In genomic region chr1:156247460-156248322, GRCh38 we compare ENCODE assay signal across 11 cellular contexts. TPM values are rescaled to one million over a fixed set of nuclear protein-coding genes. Genes with fewer than 3 reads are reported as not detected.
DNase-seq lines count a peak whose midpoint lies in the region; ATAC-seq, FAIRE-seq and TF ChIP-seq lines count a peak whose summit lies in the region.
"Had no signal": no experiment of that assay in that cellular context is flagged by ENCODE, and none has a peak within 500 bp of the region (broad histone marks: within the 10 kb centered on the region; RNA-seq: fewer than 3 reads in every experiment).

Gene PAQR6 (minus strand): TSS chr1:156248056. CDS start chr1:156246731, 1,325 bp downstream.

- TF ChIP-seq RAD21 in HepG2 (CRISPR knock-in tag; IDR thresholded peaks at IDR 0.05), result peak; percentile 33; the same call in 1 of the 2 replicates

- H3K27me3 Mint-ChIP-seq in natural killer cell (ENCODE audit: low read depth in 2 of 2), result no peaks in the 10 kb centered on the region
- H3K27me3 Mint-ChIP-seq in natural killer cell treated with Interleukin-12 subunit alpha and Interleukin-12 subunit beta and Interleukin-15 and Interleukin-18, amount 100 ng/mL, for 72 hours, result no peaks in the 10 kb centered on the region
- H3K27me3 Mint-ChIP-seq in brain, result no peaks in the 10 kb centered on the region

- H3K36me3 ChIP-seq in HepG2 (replicated peaks in 1 of 2; ENCODE audit: control insufficient read depth in 1 of 2, insufficient read depth in 2 of 2, low read length in 2 of 2) (peaks cover 17 to 33% of the 10 kb centered on the region in 2 experiments; a peak in 4 of 5 replicates), upper lobe of right lung (peaks cover 36% of the 10 kb centered on the region)

- no peak for FAIRE-seq in HepG2 (lab: Jason Lieb, UNC)

- H2AFZ ChIP-seq in HepG2 (ENCODE audit: low read length), result no peak within 1 kb of the TSS

- H3K4me3 Mint-ChIP-seq in natural killer cell (peak within 1 kb of the TSS; percentile 37), brain (peak within 1 kb of the TSS in 2 of 5 experiments; percentile 24 to 80)
- no peak within 1 kb of the TSS for H3K4me3 Mint-ChIP-seq in natural killer cell treated with Interleukin-12 subunit alpha and Interleukin-12 subunit beta and Interleukin-15 and Interleukin-18, amount 100 ng/mL, for 72 hours

- H3K4me2 ChIP-seq in HepG2 (ENCODE audit: low read depth, low read length), result peak within 1 kb of the TSS; percentile 27; the same call in 1 of the 2 replicates

- no peak for DNase-seq in natural killer cell
- no peak for DNase-seq in natural killer cell treated with Interleukin-12 subunit alpha and Interleukin-12 subunit beta and Interleukin-15 and Interleukin-18, amount 100 ng/mL, for 72 hours (ENCODE audit: low spot score)
- DNase-seq in HepG2 (ENCODE audit: low spot score), result peak; percentile 53
- DNase-seq in upper lobe of right lung, result no peak
- DNase-seq in stimulated activated CD4-positive, alpha-beta T cell treated with anti-CD3 and anti-CD28 coated beads, Interleukin-4, amount 100 ng/mL, for 4 hours, result no peak
- no peak for DNase-seq in NCI-H446 (lab: John Stamatoyannopoulos, UW)
- DNase-seq: activated CD4-positive, alpha-beta T cell treated with anti-CD3 and anti-CD28 coated beads for 48 hours; EL; NCI-H510A had no signal

- intact Hi-C loops in natural killer cell (cut with micrococcal nuclease), result no loop called here
- intact Hi-C loops in HepG2 (cut with micrococcal nuclease; ENCODE audit: unreplicated experiment), result no loop called here
- intact Hi-C loops in upper lobe of right lung (cut with DNase I), result no loop called here

- H3K4me1 Mint-ChIP-seq in natural killer cell, result peaks cover 0 to 24% of the 10 kb centered on the region in 2 donors
- peaks cover 13 to 18% of the 10 kb centered on the region in 2 donors for H3K4me1 Mint-ChIP-seq in natural killer cell treated with Interleukin-12 subunit alpha and Interleukin-12 subunit beta and Interleukin-15 and Interleukin-18, amount 100 ng/mL, for 72 hours (ENCODE audit: low read depth in 2 of 2)
- peaks cover 21% of the 10 kb centered on the region for H3K4me1 Mint-ChIP-seq in brain

- no peaks in the 10 kb centered on the region for H3K9me3 Mint-ChIP-seq in natural killer cell
- no peaks in the 10 kb centered on the region for H3K9me3 Mint-ChIP-seq in natural killer cell treated with Interleukin-12 subunit alpha and Interleukin-12 subunit beta and Interleukin-15 and Interleukin-18, amount 100 ng/mL, for 72 hours
- H3K9me3 Mint-ChIP-seq in brain, result no peaks in the 10 kb centered on the region

- POLR2A ChIA-PET in HepG2 (lab: Yijun Ruan, JAX), result interaction anchor here (0.6 to 2.4 kb wide), 7 partner anchors 10 to 139 kb away, joined by 3 to 9 read pairs (median 4); partner anchors contain the start of genes PMF1 and SMG5

- no TSS peak for BruUV-seq in HepG2 (replicated peaks; lab: Mats Ljungman, UMichigan)

- no peak for TF ChIP-seq CTCF in natural killer cell (IDR thresholded peaks at IDR 0.05)
- no peak for TF ChIP-seq CTCF in brain (conservative IDR thresholded peaks at IDR 0.05)
- peak; percentile 44; the same call in 1 of the 2 replicates for TF ChIP-seq CTCF in HepG2 (CRISPR knock-in tag; IDR thresholded peaks at IDR 0.05)
- no peak for TF ChIP-seq CTCF in upper lobe of right lung (IDR thresholded peaks at IDR 0.05)

- no peak within 1 kb of the TSS for H3K4me3 ChIP-seq in HepG2 (replicated peaks in 1 of 3; ENCODE audit: insufficient read depth in 1 of 3, low read depth in 2 of 3, low read length in 3 of 3)
- H3K4me3 ChIP-seq in upper lobe of right lung, result no peak within 1 kb of the TSS

- WGBS in HepG2 (ENCODE audit: low lambda C conversion rate), result 62% methylated on average over 5 of the region's 16 CpGs

- H3K36me3 Mint-ChIP-seq in natural killer cell, result no peaks in the 10 kb centered on the region
- peaks cover 2% of the 10 kb centered on the region for H3K36me3 Mint-ChIP-seq in natural killer cell treated with Interleukin-12 subunit alpha and Interleukin-12 subunit beta and Interleukin-15 and Interleukin-18, amount 100 ng/mL, for 72 hours
- peaks cover 9% of the 10 kb centered on the region for H3K36me3 Mint-ChIP-seq in brain

- H4K20me1 ChIP-seq in HepG2 (ENCODE audit: insufficient read depth, low read length), result no peaks in the 10 kb centered on the region

- TF ChIP-seq EP300 in HepG2 (IDR thresholded peaks at IDR 0.05; ENCODE audit: low read depth in 2 of 2, low read length in 2 of 2) (no peak), HepG2 (CRISPR knock-in tag; IDR thresholded peaks at IDR 0.05; ENCODE audit: borderline replicate concordance) (no peak)

- H3K27me3 ChIP-seq in HepG2 (ENCODE audit: control insufficient read depth in 1 of 2, insufficient read depth in 2 of 2, low read length in 2 of 2) (no peaks in the 10 kb centered on the region), upper lobe of right lung (peaks cover 10% of the 10 kb centered on the region)

- in situ Hi-C loops in HepG2 (cut with HindIII; ENCODE audit: extremely low pct_ligation_motif_present, low pct_unique_long_range_greater_than_20kb), result no loop called here

- H3K4me1 ChIP-seq in HepG2 (ENCODE audit: insufficient read depth, low read length), result peaks cover 34% of the 10 kb centered on the region
- H3K4me1 ChIP-seq in upper lobe of right lung, result peaks cover 21% of the 10 kb centered on the region

- TF ChIP-seq POLR2A in HepG2 (IDR thresholded peaks at IDR 0.05; ENCODE audit: insufficient read depth in 1 of 2, low read depth in 2 of 2, low read length in 2 of 2), result no peak; a peak in 2 of 4 replicates

- H3K79me2 ChIP-seq in HepG2 (ENCODE audit: insufficient read depth, low read length), result no peaks in the 10 kb centered on the region

- H3K27ac ChIP-seq in HepG2 (ENCODE audit: extremely low read length, insufficient read depth, low read length) (peak within 1 kb of the TSS; percentile 58), upper lobe of right lung (no peak within 1 kb of the TSS)

- H3K9ac ChIP-seq in HepG2 (ENCODE audit: insufficient read depth, low read depth, low read length), result no peak within 1 kb of the TSS

- CTCF ChIA-PET in HepG2 (lab: Yijun Ruan, JAX; ENCODE audit: low intra/inter-chr PET ratio, low total read pairs), result no interaction called here

- no peak for ATAC-seq in natural killer cell
- ATAC-seq in natural killer cell treated with Interleukin-12 subunit alpha and Interleukin-12 subunit beta and Interleukin-15 and Interleukin-18, amount 100 ng/mL, for 72 hours, result no peak
- ATAC-seq in HepG2, result peak; percentile 68
- peak; percentile 8 for ATAC-seq in upper lobe of right lung
- no peak for ATAC-seq in HG03469 (IDR thresholded peaks at IDR 0.05; ENCODE audit: unreplicated experiment)

- H3K9me3 ChIP-seq in HepG2 (ENCODE audit: low read length), result no peaks in the 10 kb centered on the region
- H3K9me3 ChIP-seq in upper lobe of right lung, result no peaks in the 10 kb centered on the region

- H3K27ac Mint-ChIP-seq in natural killer cell, result peak within 1 kb of the TSS; percentile 31 to 38
- H3K27ac Mint-ChIP-seq in natural killer cell treated with Interleukin-12 subunit alpha and Interleukin-12 subunit beta and Interleukin-15 and Interleukin-18, amount 100 ng/mL, for 72 hours, result no peak within 1 kb of the TSS
- H3K27ac Mint-ChIP-seq in brain, result peak within 1 kb of the TSS; percentile 79 to 97 (median 88)

TF ChIP-seq in HepG2, 621 proteins besides CTCF, POLR2A, EP300 and RAD21 (continues in another document):
- peak; percentile 76; the same call in 1 of the 2 replicates for TF ChIP-seq AKAP8 (CRISPR knock-in tag; IDR thresholded peaks at IDR 0.05)
- 0 out of 2 replicates have a peak, but pooled peaks have one; percentile 9 for TF ChIP-seq STAG1 (CRISPR knock-in tag; IDR thresholded peaks at IDR 0.05)
- TF ChIP-seq ZSCAN30 (CRISPR knock-in tag; IDR thresholded peaks at IDR 0.05), result no peak

RNA-seq across cellular contexts. Expression of gene PAQR6, which starts in this region (rescaled TPM):
- 1 to 10 TPM; 2.6 to 5.5 (median 3.5) TPM for total RNA-seq in natural killer cell
- total RNA-seq in natural killer cell treated with Interleukin-12 subunit alpha and Interleukin-12 subunit beta and Interleukin-15 and Interleukin-18, amount 100 ng/mL, for 72 hours, result 1 to 10 TPM; 5.9 to 9.5 TPM
- 319 TPM for polyA plus RNA-seq in brain (ENCODE audit: insufficient read depth, low read depth, low replicate concordance)
- 0.14 and 0.82 TPM in 2 replicates for total RNA-seq in HepG2 (2016; rRNA removed; fragmentation: Illumina TruSeq; extraction: Trizol)
- total RNA-seq in HepG2 (2016; cell fraction: cytosol; rRNA removed; fragmentation: Illumina TruSeq; extraction: Trizol; ENCODE audit: low read depth), result 0.26 TPM in 1 of 2 replicates, not detected in the other
- total RNA-seq in HepG2 (2016; cell fraction: insoluble cytoplasmic fraction; rRNA removed; fragmentation: Illumina TruSeq; extraction: Trizol), result 0.10 and 0.71 TPM in 2 replicates
- total RNA-seq in HepG2 (2016; cell fraction: membrane; rRNA removed; fragmentation: Illumina TruSeq; extraction: Trizol), result 0.34 and 0.43 TPM in 2 replicates
- 1.0 and 1.1 TPM in 2 replicates for total RNA-seq in HepG2 (2016; cell fraction: nucleus; rRNA removed; fragmentation: Illumina TruSeq; extraction: Trizol)
- polyA plus RNA-seq in HepG2 (2011; rRNA removed), result 1.4 and 2.0 TPM in 2 replicates
- polyA plus RNA-seq in HepG2 (2011; cell fraction: cytosol; rRNA removed), result 0.21 and 0.47 TPM in 2 replicates
- 25.1 and 43.0 TPM in 2 replicates for polyA plus RNA-seq in HepG2 (2011; cell fraction: nucleus; rRNA removed)
- 2.4 and 4.5 TPM in 2 replicates for polyA plus RNA-seq in HepG2 (2012)
- 0.09 and 0.17 TPM in 2 replicates for polyA plus RNA-seq in HepG2 (2016; cell fraction: cytosol; fragmentation: Illumina TruSeq; extraction: Trizol; ENCODE audit: low read depth)
- 0.32 and 0.57 TPM in 2 replicates for polyA plus RNA-seq in HepG2 (2016; cell fraction: insoluble cytoplasmic fraction; fragmentation: Illumina TruSeq; extraction: Trizol; ENCODE audit: low read depth)
- 0.24 and 0.26 TPM in 2 replicates for polyA plus RNA-seq in HepG2 (2016; cell fraction: membrane; fragmentation: Illumina TruSeq; extraction: Trizol; ENCODE audit: low read depth)
- 3.7 and 4.1 TPM in 2 replicates for polyA plus RNA-seq in HepG2 (2016; cell fraction: nucleus; fragmentation: Illumina TruSeq; extraction: Trizol; ENCODE audit: insufficient read depth, low read depth)
- polyA minus RNA-seq in HepG2 (2011; rRNA and poly(A)+ RNA removed; ENCODE audit: low replicate concordance), result 0.98 and 1.0 TPM in 2 replicates
- polyA minus RNA-seq in HepG2 (2011; cell fraction: cytosol; rRNA and poly(A)+ RNA removed), result 0.59 and 1.9 TPM in 2 replicates
- polyA minus RNA-seq in HepG2 (2011; cell fraction: nucleus; rRNA and poly(A)+ RNA removed), result 1.9 and 2.4 TPM in 2 replicates
- 1.9 TPM for total RNA-seq in upper lobe of right lung

Comparison
In these comparisons a context has a peak if more than half of its experiments do, and no peak if none do; other contexts are left out.
1. H3K27ac Mint-ChIP-seq: peak in natural killer cell (2 of 2) and brain (5 of 5); none in natural killer cell treated with Interleukin-12 subunit alpha and Interleukin-12 subunit beta and Interleukin-15 and Interleukin-18, amount 100 ng/mL, for 72 hours (0 of 2).
2. ATAC-seq: peak in HepG2 (single experiment) and upper lobe of right lung (single experiment); none in natural killer cell (0 of 3), natural killer cell treated with Interleukin-12 subunit alpha and Interleukin-12 subunit beta and Interleukin-15 and Interleukin-18, amount 100 ng/mL, for 72 hours (0 of 2) and HG03469 (single experiment).